ENCODE assay signal across 30 cellular contexts in the genomic region with DNA sequence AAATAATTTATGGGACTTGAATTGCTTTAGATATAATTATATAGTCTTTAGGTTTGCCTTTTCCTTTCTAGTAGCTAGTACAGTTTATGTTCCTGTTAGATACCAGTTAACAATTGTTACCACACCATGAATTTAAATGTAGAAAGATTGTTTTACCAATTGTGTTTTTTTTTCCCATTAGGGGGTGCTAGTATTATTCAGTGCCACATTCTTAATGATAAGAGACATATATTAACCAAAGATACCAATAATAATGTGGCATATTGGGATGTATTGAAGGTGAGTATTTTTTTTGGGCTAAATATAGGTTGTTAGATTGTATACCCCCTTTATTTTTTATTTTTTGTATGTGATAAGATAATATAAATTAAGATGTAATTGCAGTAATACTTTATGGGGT. TPM values are rescaled to one million over a fixed set of nuclear protein-coding genes. Genes with fewer than 3 reads are reported as not detected.
DNase-seq lines count a peak whose midpoint lies in the region; ATAC-seq and TF ChIP-seq lines count a peak whose summit lies in the region.
"Had no signal": no experiment of that assay in that cellular context is flagged by ENCODE, and none has a peak within 500 bp of the region (broad histone marks: within the 10 kb centered on the region; RNA-seq: fewer than 3 reads in every experiment).

No MANE protein-coding gene starts in this region.

- H3K9me3 Mint-ChIP-seq in HFFc6 (no peaks in the 10 kb centered on the region), chondrocyte (ENCODE audit: low read depth) (no peaks in the 10 kb centered on the region)
- H3K9me3 Mint-ChIP-seq: CD4-positive, alpha-beta T cell; H9 had no signal

- H3K36me3 Mint-ChIP-seq in HFFc6 (ENCODE audit: low read depth) (peaks cover 21% of the 10 kb centered on the region), chondrocyte (ENCODE audit: low read depth) (peaks cover 31% of the 10 kb centered on the region)

- CTCF ChIA-PET in OCI-LY7 (lab: Charles Lee; ENCODE audit: unreplicated experiment): interaction anchor here (0.6 kb wide), 1 partner anchor 160 kb away, joined by 4 read pairs; no protein-coding TSS in a partner anchor

- H3K27ac Mint-ChIP-seq in HFFc6 (no peak overlapping the region), chondrocyte (ENCODE audit: unreplicated experiment) (no peak overlapping the region)
- H3K27ac Mint-ChIP-seq: H9 had no signal

- H3K79me2 ChIP-seq in OCI-LY7 (ENCODE audit: insufficient read depth, low read depth, low read length): no peaks in the 10 kb centered on the region

- H2AFZ ChIP-seq in OCI-LY7 (ENCODE audit: low read length): no peak overlapping the region
- H2AFZ ChIP-seq: GM23248 had no signal

- H3K4me1 Mint-ChIP-seq in HFFc6 (ENCODE audit: low read depth) (no peaks in the 10 kb centered on the region), chondrocyte (ENCODE audit: low read depth) (no peaks in the 10 kb centered on the region)
- H3K4me1 Mint-ChIP-seq: H9 had no signal

- H3K4me3 Mint-ChIP-seq in HFFc6 (no peak overlapping the region), chondrocyte (ENCODE audit: unreplicated experiment) (no peak overlapping the region)
- H3K4me3 Mint-ChIP-seq: CD4-positive, alpha-beta T cell; H9 had no signal

- no peaks in the 10 kb centered on the region for H4K20me1 ChIP-seq in OCI-LY7 (ENCODE audit: insufficient read depth, low read length)
- H4K20me1 ChIP-seq: BLaER1 had no signal

- H3K27ac ChIP-seq in C4-2B (no peak overlapping the region), OCI-LY7 (ENCODE audit: low read depth, low read length, poor library complexity, severe bottlenecking) (no peak overlapping the region)
- H3K27ac ChIP-seq: BLaER1, GM23248, Peyer's patch, SJCRH30 had no signal

- H3K36me3 ChIP-seq in OCI-LY7 (ENCODE audit: insufficient read depth, low read length): peaks cover 56% of the 10 kb centered on the region
- H3K36me3 ChIP-seq: SJCRH30 had no signal

- DNase-seq in HFFc6 (no peak), OCI-LY7 (ENCODE audit: low spot score) (no peak), chondrocyte (ENCODE audit: low spot score) (no peak), GOT3 (lab: John Stamatoyannopoulos, UW) (no peak)
- no peak for DNase-seq in activated CD4-positive, alpha-beta T cell treated with anti-CD3 and anti-CD28 coated beads for 4 hours
- DNase-seq: ACHN; CD4-positive, alpha-beta T cell; EL; GDM1; GM23248; H9; Karpas-422; MV-4-11; NCI-H1105 treated with DMSO at 0.1 percent for 48 hours; NCI-H146; NCI-H1930; NCI-H2107; NCI-H524; NCI-H748 treated with DMSO at 0.1 percent for 48 hours; Peyer's patch; SJCRH30; T-helper 2 cell had no signal

- TF ChIP-seq CTCF in C4-2B (conservative IDR thresholded peaks at IDR 0.05) (peak; percentile 32), HFFc6 (IDR thresholded peaks at IDR 0.05) (peak; percentile 41; the same call in 1 of the 2 replicates), OCI-LY7 (conservative IDR thresholded peaks at IDR 0.05; ENCODE audit: low read length) (peak; percentile 79), chondrocyte (IDR thresholded peaks at IDR 0.05) (peak; percentile 48)

- no peak for ATAC-seq in HG03095 (IDR thresholded peaks at IDR 0.05; ENCODE audit: unreplicated experiment)
- ATAC-seq: GM12878, Right ventricle myocardium inferior, SK-N-SH treated with all-trans-retinoic acid at 6 μM for 48 hours had no signal

- H3K4me1 ChIP-seq in OCI-LY7 (ENCODE audit: insufficient read depth, low read length, poor library complexity, severe bottlenecking): no peaks in the 10 kb centered on the region
- H3K4me1 ChIP-seq: Peyer's patch had no signal

- H3K9me3 ChIP-seq in OCI-LY7 (ENCODE audit: low read length): no peaks in the 10 kb centered on the region
- H3K9me3 ChIP-seq: BLaER1, Peyer's patch, SJCRH30 had no signal

- no peak overlapping the region for H3K4me3 ChIP-seq in OCI-LY7 (ENCODE audit: low read depth, low read length, poor library complexity, severe bottlenecking)
- H3K4me3 ChIP-seq: BLaER1, GM12878, GM23248, Peyer's patch, SJCRH30 had no signal

- no peaks in the 10 kb centered on the region for H3K9me2 ChIP-seq in OCI-LY7 (ENCODE audit: insufficient read depth, low read length)

- no peaks in the 10 kb centered on the region; the same call in 1 of the 2 replicates for H3K27me3 Mint-ChIP-seq in HFFc6 (ENCODE audit: insufficient read depth)
- no peaks in the 10 kb centered on the region for H3K27me3 Mint-ChIP-seq in chondrocyte (ENCODE audit: low read depth)
- H3K27me3 Mint-ChIP-seq: CD4-positive, alpha-beta T cell had no signal

- intact Hi-C loops in OCI-LY7 (cut with micrococcal nuclease; ENCODE audit: unreplicated experiment): no loop called here

- no TSS peak for BruUV-seq in OCI-LY7 (replicated peaks; lab: Mats Ljungman, UMichigan)

- POLR2A ChIA-PET in OCI-LY7 (lab: Charles Lee): interaction anchor here (0.6 to 2.7 kb wide), 2 partner anchors 10 to 355 kb away, joined by 5 to 17 read pairs; no protein-coding TSS in a partner anchor

- no peak overlapping the region for H3K4me2 ChIP-seq in OCI-LY7 (ENCODE audit: low read length)
- H3K4me2 ChIP-seq: BLaER1 had no signal

RNA-seq across cellular contexts. Expression of a gene that starts 27.7 kb away (rescaled TPM):
- 10 to 100 TPM; 25.7 to 29.1 (median 28.1) TPM for total RNA-seq in HFFc6 (2021; fragmentation: NEBNext Ultra II Directional; extraction: Animal tissue kit (Norgen Biotek cat#: 25700))
- 12.3 and 15.7 TPM in 2 replicates for total RNA-seq in OCI-LY7 (2014; rRNA removed; shearing (Covaris generic))
- 38.4 and 41.6 TPM in 2 replicates for total RNA-seq in OCI-LY7 (2022)
- total RNA-seq in chondrocyte: 23.2 to 35.6 TPM (median 31.8 TPM) in 3 replicates

RNA-seq across cellular contexts. Expression of a gene that starts 27.8 kb away (rescaled TPM):
- not detected for total RNA-seq in HFFc6 (2021; fragmentation: NEBNext Ultra II Directional; extraction: Animal tissue kit (Norgen Biotek cat#: 25700))
- total RNA-seq in OCI-LY7 (2014; rRNA removed; shearing (Covaris generic)): 0.25 TPM in 1 of 2 replicates, not detected in the other
- total RNA-seq in OCI-LY7 (2022) (0.13 and 0.22 TPM in 2 replicates), chondrocyte (0.07 TPM in 1 of 3 replicates, not detected in the others)
- total RNA-seq: GM23248, HT-29, M059J had no signal

RNA-seq across cellular contexts. Expression of a gene that starts 27.9 kb away (rescaled TPM):
- total RNA-seq in HFFc6 (2021; fragmentation: NEBNext Ultra II Directional; extraction: Animal tissue kit (Norgen Biotek cat#: 25700)): 10 to 100 TPM; 42.7 to 52.1 (median 47.0) TPM
- 44.8 and 59.9 TPM in 2 replicates for total RNA-seq in OCI-LY7 (2014; rRNA removed; shearing (Covaris generic))
- total RNA-seq in OCI-LY7 (2022) (51.5 and 57.9 TPM in 2 replicates), chondrocyte (52.8 to 60.9 TPM (median 54.2 TPM) in 3 replicates)

RNA-seq across cellular contexts. Expression of a gene that starts 27.9 kb away (rescaled TPM):
- 1 to 10 TPM in 5 of 6 experiments, under 1 TPM in 1; 0.91 to 2.2 (median 1.8) TPM for total RNA-seq in HFFc6 (2021; fragmentation: NEBNext Ultra II Directional; extraction: Animal tissue kit (Norgen Biotek cat#: 25700))
- total RNA-seq in OCI-LY7 (2014; rRNA removed; shearing (Covaris generic)): 10.5 and 12.8 TPM in 2 replicates
- total RNA-seq in OCI-LY7 (2022) (27.1 and 32.3 TPM in 2 replicates), chondrocyte (4.5 to 8.1 TPM (median 6.2 TPM) in 3 replicates)
